In the genomic region with DNA sequence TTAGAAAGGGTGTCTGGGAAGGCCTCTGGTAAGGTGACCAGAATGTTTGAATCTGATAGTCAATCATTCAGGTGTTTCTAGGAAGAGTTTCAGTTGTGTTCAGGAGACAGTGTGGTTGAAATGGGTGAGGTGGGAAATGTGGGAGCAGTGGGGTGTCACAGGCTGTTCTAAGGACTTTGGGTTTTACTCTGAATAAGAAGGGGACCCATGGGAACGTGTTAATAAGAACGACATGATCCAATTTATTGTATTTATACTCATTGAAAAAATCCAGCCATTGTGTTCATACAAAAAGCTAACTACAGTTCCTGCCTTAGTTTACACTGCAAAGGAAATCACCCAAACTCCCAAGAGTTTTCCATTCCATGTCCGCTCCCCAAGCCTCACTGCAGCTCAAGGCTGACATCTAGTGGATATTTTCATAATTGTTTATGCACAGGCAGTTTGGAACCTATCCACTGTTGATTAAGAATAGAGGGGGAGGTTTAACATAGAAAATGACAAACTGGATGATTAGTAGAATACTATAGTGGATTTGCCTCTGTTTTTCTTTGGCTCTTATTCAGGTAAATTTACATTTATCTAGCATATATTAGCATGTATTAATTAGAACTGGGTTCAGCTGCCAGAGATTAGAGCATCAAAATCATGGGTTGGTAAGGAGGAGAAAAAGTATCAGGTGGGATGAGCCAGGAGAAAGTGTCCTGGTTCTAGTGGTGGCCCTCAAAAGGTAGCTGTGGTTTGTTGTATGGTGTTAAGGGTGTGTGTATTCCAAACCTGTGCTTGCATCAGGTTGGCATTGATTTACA, we compare ENCODE assay signal across 8 cellular contexts. TPM values are rescaled to one million over a fixed set of nuclear protein-coding genes. Genes with fewer than 3 reads are reported as not detected.
DNase-seq lines count a peak whose midpoint lies in the region; ATAC-seq and TF ChIP-seq lines count a peak whose summit lies in the region.

No MANE protein-coding gene starts in this region.

- peak in 2 of 3 donors; percentile 2 to 45 for DNase-seq in stimulated activated CD4-positive, alpha-beta T cell treated with anti-CD3 and anti-CD28 coated beads, Interleukin-12 subunit alpha, Interleukin-12 subunit beta, amount 100 ng/mL, for 48 hours (ENCODE audit: low read depth in 2 of 3, low spot score in 1 of 3)
- DNase-seq in stimulated activated CD4-positive, alpha-beta T cell treated with anti-CD3 and anti-CD28 coated beads, Interleukin-12 subunit alpha, Interleukin-12 subunit beta, amount 100 ng/mL, for 4 hours: no peak
- DNase-seq in H9 (no peak), NCI-H1694 treated with DMSO at 0.1 percent for 48 hours (lab: John Stamatoyannopoulos, UW) (peak; percentile 62), glutamatergic neuron (no peak), psoas muscle (no peak)

- H3K14ac ChIP-seq in H9 (ENCODE audit: insufficient read depth, low read length): no peak overlapping the region

- no peaks in the 10 kb centered on the region for H3K9me3 ChIP-seq in H9 (ENCODE audit: control insufficient read depth, low read depth, low read length)
- H3K9me3 ChIP-seq in psoas muscle: no peaks in the 10 kb centered on the region

- H2BK20ac ChIP-seq in H9 (ENCODE audit: low read depth, low read length, poor library complexity, severe bottlenecking): no peak overlapping the region

- no peak overlapping the region for H3T11ph ChIP-seq in H9 (ENCODE audit: low read length)

- no peak overlapping the region for H2BK12ac ChIP-seq in H9 (ENCODE audit: insufficient read length, low read depth, low read length)

- H3K18ac ChIP-seq in H9 (ENCODE audit: insufficient read length, low read depth, low read length): no peak overlapping the region

- H3K27me3 Mint-ChIP-seq in H9 (ENCODE audit: low read depth) (no peaks in the 10 kb centered on the region), glutamatergic neuron (ENCODE audit: unreplicated experiment) (peaks cover 2% of the 10 kb centered on the region)

- no peak overlapping the region for H4K91ac ChIP-seq in H9 (ENCODE audit: insufficient read length, low read depth, low read length)

- H2BK120ac ChIP-seq in H9 (ENCODE audit: low read depth, low read length, poor library complexity, severe bottlenecking): no peak overlapping the region

- H3K9me3 Mint-ChIP-seq in H9 (no peaks in the 10 kb centered on the region; a peak in 1 of 5 replicates), glutamatergic neuron (ENCODE audit: unreplicated experiment) (peaks cover 5% of the 10 kb centered on the region)

- H3K56ac ChIP-seq in H9 (ENCODE audit: insufficient read length, low read depth, low read length): no peak overlapping the region

- no peaks in the 10 kb centered on the region for H3K79me2 ChIP-seq in H9 (ENCODE audit: insufficient read depth, low read length)

- H3K4me3 ChIP-seq in WI38 (ENCODE audit: low read depth, low read length) (no peak overlapping the region), psoas muscle (no peak overlapping the region)

- no peak overlapping the region for H3K4me2 ChIP-seq in H9 (ENCODE audit: insufficient read depth, insufficient read length, low read length)

- H3K27me3 ChIP-seq in H9 (ENCODE audit: insufficient read depth, low read length): no peaks in the 10 kb centered on the region
- H3K27me3 ChIP-seq in psoas muscle (ENCODE audit: insufficient read depth in 3 of 3, low read length in 2 of 3): no peaks in the 10 kb centered on the region

- H4K5ac ChIP-seq in H9 (ENCODE audit: insufficient read length, low read depth, low read length): no peak overlapping the region

- intact Hi-C loops in psoas muscle (cut with DNase I): loop anchor here (1.0 to 10.0 kb wide), 8 partner anchors 88 to 771 kb away; partner anchors contain the start of genes MSANTD3 (in 1 of the 2), NR4A3 (in 1 of the 2), TEX10 (in 1 of the 2) and TMEFF1 (in 1 of the 2)

- no peaks in the 10 kb centered on the region for H4K20me1 ChIP-seq in H9 (ENCODE audit: control insufficient read depth, insufficient read depth, insufficient read length)

- H3K27ac ChIP-seq in H9 (ENCODE audit: insufficient read length, low read depth, low read length) (no peak overlapping the region), psoas muscle (no peak overlapping the region)

- H3K23me2 ChIP-seq in H9 (ENCODE audit: insufficient read length, low read depth, low read length, poor library complexity, severe bottlenecking): peaks cover 3% of the 10 kb centered on the region

- H3K9ac ChIP-seq in H9 (ENCODE audit: extremely low read depth, insufficient read length, low read length): no peak overlapping the region

- no peak overlapping the region for H2AK5ac ChIP-seq in H9 (ENCODE audit: insufficient read length, low read length)

- no peak overlapping the region for H2BK5ac ChIP-seq in H9 (ENCODE audit: insufficient read length, low read length)

- peak; percentile 88 for TF ChIP-seq CTCF in H9 (conservative IDR thresholded peaks at IDR 0.05)
- peak; percentile 53 for TF ChIP-seq CTCF in WI38 (IDR thresholded peaks at IDR 0.05; ENCODE audit: low read depth, low read length)
- peak; percentile 77 for TF ChIP-seq CTCF in glutamatergic neuron (IDR thresholded peaks at IDR 0.05; ENCODE audit: partially characterized antibody, unreplicated experiment)
- peak; percentile 90 for TF ChIP-seq CTCF in psoas muscle (IDR thresholded peaks at IDR 0.05)

- H2BK15ac ChIP-seq in H9 (ENCODE audit: low read depth, low read length): no peak overlapping the region

- no peak overlapping the region for H3K23ac ChIP-seq in H9 (ENCODE audit: insufficient read length, low read depth, low read length)

- H3K36me3 Mint-ChIP-seq in H9 (ENCODE audit: insufficient read depth in 1 of 3, low read depth in 3 of 3) (no peaks in the 10 kb centered on the region), glutamatergic neuron (ENCODE audit: unreplicated experiment) (no peaks in the 10 kb centered on the region)

- no peaks in the 10 kb centered on the region for H3K79me1 ChIP-seq in H9 (ENCODE audit: insufficient read depth, low read depth, low read length, poor library complexity, severe bottlenecking)

- peaks cover 24 to 30% of the 10 kb centered on the region in 2 experiments for H3K4me1 Mint-ChIP-seq in H9
- H3K4me1 Mint-ChIP-seq in glutamatergic neuron (ENCODE audit: low read depth, unreplicated experiment): peaks cover 6% of the 10 kb centered on the region

- no peak overlapping the region for H4K8ac ChIP-seq in H9 (replicated peaks; ENCODE audit: insufficient read length, low read depth, low read length)

- WGBS in H9 (ENCODE audit: extremely low coverage, insufficient read length, low lambda C conversion rate): no CpG with 5 or more reads among the region's 3 CpGs
- 18 to 26% (median 21%) methylated on average over 3 of the region's 3 CpGs for WGBS in psoas muscle, 3 donors

- H2AFZ ChIP-seq in H9 (ENCODE audit: low read length): no peak overlapping the region

- H3K36me3 ChIP-seq in psoas muscle (ENCODE audit: insufficient read depth in 1 of 2, low read depth in 1 of 2): no peaks in the 10 kb centered on the region

- H3K27ac Mint-ChIP-seq in H9: peak overlapping the region in 2 of 3 experiments; percentile 8 to 76; a peak in 2 of 7 replicates
- H3K27ac Mint-ChIP-seq in glutamatergic neuron (ENCODE audit: unreplicated experiment): peak overlapping the region; percentile 20

- H3K4me3 Mint-ChIP-seq in H9 (no peak overlapping the region), glutamatergic neuron (ENCODE audit: unreplicated experiment) (no peak overlapping the region)

- H3K4ac ChIP-seq in H9 (ENCODE audit: low read depth, low read length): no peak overlapping the region

- H3K4me1 ChIP-seq in H9 (ENCODE audit: insufficient read depth, low read length) (peaks cover 5% of the 10 kb centered on the region; the same call in 1 of the 2 replicates), psoas muscle (peaks cover 5% of the 10 kb centered on the region)

- ATAC-seq in psoas muscle (peak; percentile 54 to 75 (median 57)), GM21619 (IDR thresholded peaks at IDR 0.05; ENCODE audit: unreplicated experiment) (no peak)

RNA-seq across cellular contexts. Expression of gene CAVIN4, which starts 17.7 kb away (rescaled TPM):
- total RNA-seq in H9 (2021) (6.8 and 7.3 TPM in 2 replicates), glutamatergic neuron (ENCODE audit: unreplicated experiment) (32.9 TPM), psoas muscle (100 to 1,000 TPM in 1 of 4 donors, 10 to 100 TPM in 3; 68.6 to 230 (median 86.9) TPM)
- 10 to 100 TPM in 2 of 3 donors, 1 to 10 TPM in 1; 3.5 to 59.2 (median 25.6) TPM for polyA plus RNA-seq in psoas muscle

Comparison
In these comparisons a context has a peak if more than half of its experiments do, and no peak if none do; other contexts are left out.
1. DNase-seq: peak in stimulated activated CD4-positive, alpha-beta T cell treated with anti-CD3 and anti-CD28 coated beads, Interleukin-12 subunit alpha, Interleukin-12 subunit beta, amount 100 ng/mL, for 48 hours (2 of 3) and NCI-H1694 treated with DMSO at 0.1 percent for 48 hours (single experiment); none in stimulated activated CD4-positive, alpha-beta T cell treated with anti-CD3 and anti-CD28 coated beads, Interleukin-12 subunit alpha, Interleukin-12 subunit beta, amount 100 ng/mL, for 4 hours (single experiment), H9 (single experiment), glutamatergic neuron (single experiment) and psoas muscle (0 of 2).
2. Peak in every context shown above with its lines, with median percentiles within 50 percentile points of each other: CTCF ChIP-seq.